10 cellular contexts compared by ENCODE assay signal in the genomic region with DNA sequence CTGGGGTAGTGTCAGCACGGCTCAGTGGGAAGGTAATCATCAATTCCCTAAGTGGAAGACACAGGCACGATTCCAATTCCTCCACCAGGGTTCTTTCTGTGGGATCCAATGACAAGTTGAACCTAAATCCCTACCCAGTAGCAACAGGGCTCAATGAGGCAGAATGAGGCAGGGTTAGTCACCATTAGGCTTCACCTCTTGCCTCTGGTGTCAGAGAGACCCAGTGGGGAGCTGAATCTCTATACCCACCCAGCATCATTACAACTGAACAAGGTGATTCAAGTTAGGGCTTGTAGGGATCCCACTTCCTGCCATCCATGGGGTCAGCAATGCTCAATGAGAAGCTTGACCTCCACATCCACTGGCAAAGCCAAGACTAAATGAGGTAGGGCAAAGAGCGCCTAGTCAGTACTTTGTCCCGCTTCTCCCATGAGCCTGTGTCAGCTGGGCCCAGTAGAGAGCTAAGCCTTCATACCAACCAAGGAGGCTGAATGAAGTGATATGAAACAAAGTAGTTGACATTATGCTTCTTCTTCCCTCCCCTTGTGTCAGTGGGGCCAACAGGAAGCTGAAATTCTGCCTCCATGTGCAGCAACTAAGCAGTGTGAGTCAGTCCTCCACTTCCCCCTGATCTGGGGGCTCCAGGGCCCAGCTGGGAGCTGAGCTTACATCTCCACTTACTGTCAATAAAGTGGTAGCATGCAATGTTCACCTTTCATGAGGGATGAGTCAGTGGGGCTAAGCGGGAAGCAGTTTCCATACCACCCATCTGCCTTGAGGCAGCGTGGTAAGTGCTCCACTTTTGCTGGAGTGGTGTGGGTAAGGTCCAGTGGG. TPM values are rescaled to one million over a fixed set of nuclear protein-coding genes. Genes with fewer than 3 reads are reported as not detected.
A peak's percentile ranks its signal among the peaks of the same experiment; 100 is the strongest.
DNase-seq lines count a peak whose midpoint lies in the region; ATAC-seq and TF ChIP-seq lines count a peak whose summit lies in the region.
"Had no signal": no experiment of that assay in that cellular context is flagged by ENCODE, and none has a peak within 500 bp of the region (broad histone marks: within the 10 kb centered on the region; RNA-seq: fewer than 3 reads in every experiment).

No MANE protein-coding gene starts in this region.

- no CpG with 5 or more reads among the region's 6 CpGs for WGBS in mesendoderm (ENCODE audit: extremely low coverage, insufficient coverage, low lambda C conversion rate)

- no peaks in the 10 kb centered on the region for H3K9me3 ChIP-seq in MG63

- TF ChIP-seq POLR2A in NB4 (IDR thresholded peaks at IDR 0.05; ENCODE audit: extremely low read depth, insufficient read length): no peak

- H3K79me1 ChIP-seq in mesendoderm (ENCODE audit: low read length): no peaks in the 10 kb centered on the region

- peak overlapping the region; percentile 25 for H3K56ac ChIP-seq in mesendoderm (ENCODE audit: low read length)

- H3K4me1 Mint-ChIP-seq in activated naive CD8-positive, alpha-beta T cell treated with anti-CD3 and anti-CD28 coated beads, Interleukin-2, amount 50 U/mL, for 24 hours: peaks cover 7% of the 10 kb centered on the region

- peak; percentile 59 for DNase-seq in Daoy (ENCODE audit: low read depth)
- peak; percentile 81 for DNase-seq in NB4 (ENCODE audit: low read depth)
- DNase-seq in activated naive CD8-positive, alpha-beta T cell treated with anti-CD3 and anti-CD28 coated beads, Interleukin-2, amount 50 U/mL, for 24 hours: peak; percentile 21
- peak; percentile 6 for DNase-seq in mesendoderm
- DNase-seq in MG63: no peak
- no peak for DNase-seq in NCI-H524 (lab: John Stamatoyannopoulos, UW)
- DNase-seq: NCI-H446, small intestine had no signal

- H2BK15ac ChIP-seq in mesendoderm (replicated peaks; ENCODE audit: low read depth): no peak overlapping the region

- no peak overlapping the region for H3K18ac ChIP-seq in mesendoderm (ENCODE audit: low read length)

- no peaks in the 10 kb centered on the region for H3K79me2 ChIP-seq in mesendoderm (ENCODE audit: control insufficient read depth, insufficient read depth, low read length)

- H3K9me3 Mint-ChIP-seq in activated naive CD8-positive, alpha-beta T cell treated with anti-CD3 and anti-CD28 coated beads, Interleukin-2, amount 50 U/mL, for 24 hours: no peaks in the 10 kb centered on the region

- no peaks in the 10 kb centered on the region for H3K4me1 ChIP-seq in mesendoderm (ENCODE audit: control insufficient read depth, low read depth, low read length)

- no peaks in the 10 kb centered on the region for H3K36me3 Mint-ChIP-seq in activated naive CD8-positive, alpha-beta T cell treated with anti-CD3 and anti-CD28 coated beads, Interleukin-2, amount 50 U/mL, for 24 hours (ENCODE audit: low read depth)

- H2AK5ac ChIP-seq in mesendoderm (ENCODE audit: low read length): no peak overlapping the region

- H3K27ac ChIP-seq in mesendoderm (ENCODE audit: low read depth, low read length): no peak overlapping the region

- H3K4me3 ChIP-seq in NB4 (ENCODE audit: low read depth, low read length) (no peak overlapping the region), mesendoderm (ENCODE audit: low read length) (no peak overlapping the region), MG63 (no peak overlapping the region)

- ATAC-seq in activated naive CD8-positive, alpha-beta T cell treated with anti-CD3 and anti-CD28 coated beads, Interleukin-2, amount 50 U/mL, for 24 hours: peak; percentile 97
- no peak for ATAC-seq in GM19324 (IDR thresholded peaks at IDR 0.05; ENCODE audit: low FRiP score, unreplicated experiment)
- no peak for ATAC-seq in GM21526 (IDR thresholded peaks at IDR 0.05; ENCODE audit: low FRiP score, unreplicated experiment)

- H3K4me2 ChIP-seq in mesendoderm (ENCODE audit: low read length): no peak overlapping the region

- no peak overlapping the region for H2BK120ac ChIP-seq in mesendoderm (ENCODE audit: low read depth, low read length)

- H3K27me3 Mint-ChIP-seq in activated naive CD8-positive, alpha-beta T cell treated with anti-CD3 and anti-CD28 coated beads, Interleukin-2, amount 50 U/mL, for 24 hours: no peaks in the 10 kb centered on the region

- H3K9ac ChIP-seq in mesendoderm (ENCODE audit: low read length): no peak overlapping the region

- H3K27ac Mint-ChIP-seq in activated naive CD8-positive, alpha-beta T cell treated with anti-CD3 and anti-CD28 coated beads, Interleukin-2, amount 50 U/mL, for 24 hours: no peak overlapping the region

- no peak overlapping the region for H4K8ac ChIP-seq in mesendoderm (ENCODE audit: low read depth, low read length)

- H3K4ac ChIP-seq in mesendoderm (ENCODE audit: low read depth, low read length): no peak overlapping the region

- no peak overlapping the region for H4K5ac ChIP-seq in mesendoderm (ENCODE audit: low read length)

- H3K27me3 ChIP-seq in mesendoderm (ENCODE audit: insufficient read depth, low read length, poor library complexity): no peaks in the 10 kb centered on the region
- H3K27me3 ChIP-seq in MG63: no peaks in the 10 kb centered on the region

- no peak overlapping the region for H2BK5ac ChIP-seq in mesendoderm (ENCODE audit: low read length)

- H3K4me3 Mint-ChIP-seq in activated naive CD8-positive, alpha-beta T cell treated with anti-CD3 and anti-CD28 coated beads, Interleukin-2, amount 50 U/mL, for 24 hours: peak overlapping the region; percentile 67

- no peak for TF ChIP-seq CTCF in NB4 (IDR thresholded peaks at IDR 0.05; ENCODE audit: low read depth, low read length)

- H3K23ac ChIP-seq in mesendoderm (ENCODE audit: low read length): no peak overlapping the region

- H3K36me3 ChIP-seq in mesendoderm (ENCODE audit: control insufficient read depth, insufficient read depth, low read length) (no peaks in the 10 kb centered on the region), MG63 (no peaks in the 10 kb centered on the region)

RNA-seq across cellular contexts. Expression of a gene that starts 36.4 kb away (rescaled TPM):
- total RNA-seq in Daoy (2014; rRNA removed; shearing (Covaris generic)): 11.2 and 14.5 TPM in 2 replicates
- 13.1 TPM for polyA plus RNA-seq in mesendoderm (2013, experiment 1 of 2)
- 13.0 TPM for polyA plus RNA-seq in mesendoderm (2013, experiment 2 of 2)
- total RNA-seq in MG63 (2014; rRNA removed; shearing (Covaris generic); ENCODE audit: low replicate concordance): 12.2 and 19.9 TPM in 2 replicates

RNA-seq across cellular contexts. Expression of a gene that starts 51.2 kb away (rescaled TPM):
- total RNA-seq in Daoy (2014; rRNA removed; shearing (Covaris generic)): 2.2 and 2.9 TPM in 2 replicates
- 3.4 TPM for polyA plus RNA-seq in mesendoderm (2013, experiment 1 of 2)
- polyA plus RNA-seq in mesendoderm (2013, experiment 2 of 2): 3.5 TPM
- total RNA-seq in MG63 (2014; rRNA removed; shearing (Covaris generic); ENCODE audit: low replicate concordance): not detected in 2 replicates

RNA-seq across cellular contexts. Expression of a gene that starts 51.4 kb away (rescaled TPM):
- total RNA-seq in Daoy (2014; rRNA removed; shearing (Covaris generic)): not detected in 2 replicates
- not detected for polyA plus RNA-seq in mesendoderm (2013, experiment 1 of 2)
- polyA plus RNA-seq in mesendoderm (2013, experiment 2 of 2): not detected
- not detected in 2 replicates for total RNA-seq in MG63 (2014; rRNA removed; shearing (Covaris generic); ENCODE audit: low replicate concordance)
- polyA plus RNA-seq: small intestine had no signal

Comparison
In these comparisons a context has a peak if more than half of its experiments do, and no peak if none do; other contexts are left out.
1. DNase-seq: peak in Daoy (single experiment), NB4 (single experiment), activated naive CD8-positive, alpha-beta T cell treated with anti-CD3 and anti-CD28 coated beads, Interleukin-2, amount 50 U/mL, for 24 hours (single experiment) and mesendoderm (single experiment); none in MG63 (single experiment) and NCI-H524 (0 of 2).